Comparison of ENCODE assay signal across 8 cellular contexts in the genomic region with DNA sequence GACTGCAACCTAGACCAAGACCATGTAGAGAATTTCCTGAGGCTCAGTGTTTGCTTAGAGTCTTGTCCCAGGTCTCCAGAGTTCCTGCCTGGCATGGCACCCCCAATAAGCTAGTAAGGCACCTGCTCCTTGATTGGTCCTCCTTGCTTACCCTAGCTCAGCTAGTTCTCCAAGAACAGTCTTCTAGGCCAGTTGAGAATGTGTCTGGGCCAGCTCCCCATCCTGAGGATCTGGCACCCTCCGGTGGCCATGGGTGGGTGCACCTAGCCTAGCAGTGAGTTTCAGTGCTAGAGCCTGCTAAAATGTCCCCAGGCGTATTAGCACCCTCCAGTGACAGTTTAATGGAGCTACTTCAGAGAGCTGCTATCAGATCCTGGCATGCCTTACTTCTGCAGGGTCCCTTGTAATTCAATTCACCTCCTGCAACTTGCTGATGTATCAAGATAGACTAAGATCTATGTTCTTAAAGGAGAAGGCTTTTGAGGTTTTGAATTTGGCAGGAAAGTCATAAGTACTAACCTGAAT. TPM values are rescaled to one million over a fixed set of nuclear protein-coding genes. Genes with fewer than 3 reads are reported as not detected.
DNase-seq lines count a peak whose midpoint lies in the region; ATAC-seq, FAIRE-seq and TF ChIP-seq lines count a peak whose summit lies in the region.

No MANE protein-coding gene starts in this region.

- no peaks in the 10 kb centered on the region for H3K4me1 Mint-ChIP-seq in activated CD4-positive, alpha-beta T cell treated with anti-CD3 and anti-CD28 coated beads for 36 hours

- no peaks in the 10 kb centered on the region for H3K27me3 Mint-ChIP-seq in activated CD4-positive, alpha-beta T cell treated with anti-CD3 and anti-CD28 coated beads for 36 hours

- peaks cover 2% of the 10 kb centered on the region for H3K9me3 Mint-ChIP-seq in activated CD4-positive, alpha-beta T cell treated with anti-CD3 and anti-CD28 coated beads for 36 hours (ENCODE audit: low read depth)

- no peak overlapping the region for H3K4me3 Mint-ChIP-seq in activated CD4-positive, alpha-beta T cell treated with anti-CD3 and anti-CD28 coated beads for 36 hours

- H3K27ac Mint-ChIP-seq in activated CD4-positive, alpha-beta T cell treated with anti-CD3 and anti-CD28 coated beads for 36 hours = no peak overlapping the region

- no peak overlapping the region for H3K4me3 ChIP-seq in pancreas

- no peaks in the 10 kb centered on the region for H3K27me3 ChIP-seq in pancreas

- intact Hi-C loops in activated CD4-positive, alpha-beta T cell treated with anti-CD3 and anti-CD28 coated beads for 36 hours (cut with DNase I, micrococcal nuclease) = loop anchor here in 1 of 2 experiments (1.0 to 2.0 kb wide), 4 partner anchors 43 to 697 kb away; a partner anchor contains a TSS
- intact Hi-C loops in pancreas (cut with DNase I) = no loop called here

- POLR2A ChIA-PET in activated CD4-positive, alpha-beta T cell treated with anti-CD3 and anti-CD28 coated beads for 36 hours (lab: Charles Lee) = interaction anchor here (0.5 kb wide), 1 partner anchor 118 kb away, joined by 5 read pairs; no protein-coding TSS in a partner anchor

- DNase-seq in COLO829 (ENCODE audit: low spot score) = peak; percentile 55
- DNase-seq in NCI-H345 treated with DMSO at 0.1 percent for 48 hours (lab: John Stamatoyannopoulos, UW; ENCODE audit: unreplicated experiment) = peak; percentile 9
- DNase-seq in activated CD4-positive, alpha-beta T cell treated with anti-CD3 and anti-CD28 coated beads for 36 hours = peak; percentile 84
- DNase-seq in epithelial cell of prostate (ENCODE audit: low read depth, low spot score) = peak; percentile 45
- peak; percentile 75 to 91 (median 80) for DNase-seq in pancreas
- no peak for DNase-seq in middle frontal gyrus (ENCODE audit: extremely low spot score, low spot score)

- no peak for FAIRE-seq in pancreas (lab: Jason Lieb, UNC)

- H3K4me1 ChIP-seq in pancreas = peaks cover 0 to 5% (median 0%) of the 10 kb centered on the region in 3 donors

- no peaks in the 10 kb centered on the region for H3K9me3 ChIP-seq in pancreas

- no peaks in the 10 kb centered on the region for H3K36me3 ChIP-seq in pancreas

- H3K27ac ChIP-seq in epithelial cell of prostate = no peak overlapping the region
- H3K27ac ChIP-seq in pancreas = no peak overlapping the region

- peak; percentile 99 for ATAC-seq in GM19043 (IDR thresholded peaks at IDR 0.05; ENCODE audit: low read depth, unreplicated experiment)
- peak; percentile 99 for ATAC-seq in HG03135 (IDR thresholded peaks at IDR 0.05; ENCODE audit: unreplicated experiment)
- ATAC-seq in activated CD4-positive, alpha-beta T cell treated with anti-CD3 and anti-CD28 coated beads for 36 hours = peak; percentile 100
- peak; percentile 97 to 100 (median 100) for ATAC-seq in pancreas

- CTCF ChIA-PET in activated CD4-positive, alpha-beta T cell treated with anti-CD3 and anti-CD28 coated beads for 36 hours (lab: Charles Lee) = interaction anchor here (0.6 to 2.3 kb wide), 25 partner anchors 8 to 1157 kb away, joined by 3 to 12 read pairs (median 4); a partner anchor contains a TSS

- H3K36me3 Mint-ChIP-seq in activated CD4-positive, alpha-beta T cell treated with anti-CD3 and anti-CD28 coated beads for 36 hours (ENCODE audit: low read depth) = no peaks in the 10 kb centered on the region

- WGBS in pancreas, 2 donors = 7 to 8% methylated on average over 2 of the region's 2 CpGs

- peak; percentile 61 to 89 (median 74) for TF ChIP-seq CTCF in pancreas (IDR thresholded peaks at IDR 0.05)

RNA-seq across cellular contexts. Expression of a gene that starts 44.4 kb away (rescaled TPM):
- total RNA-seq in activated CD4-positive, alpha-beta T cell treated with anti-CD3 and anti-CD28 coated beads for 36 hours = 10 to 100 TPM; 33.7 to 49.8 TPM
- total RNA-seq in pancreas = 10 to 100 TPM; 27.4 to 39.8 (median 29.2) TPM
- 1 to 10 TPM; 5.0 to 5.9 TPM for polyA plus RNA-seq in pancreas
